ENCODE assay signal across 8 cellular contexts in genomic region chr11:68297812-68298658, GRCh38. TPM values are rescaled to one million over a fixed set of nuclear protein-coding genes. Genes with fewer than 3 reads are reported as not detected.
DNase-seq lines count a peak whose midpoint lies in the region; ATAC-seq and TF ChIP-seq lines count a peak whose summit lies in the region.

No MANE protein-coding gene starts in this region.

- no peak overlapping the region for H3K27ac Mint-ChIP-seq in stimulated activated naive CD8-positive, alpha-beta T cell treated with anti-CD3 and anti-CD28 coated beads, Interleukin-15, amount 100 ng/mL, for 72 hours

- H3K4me2 ChIP-seq in neural cell (ENCODE audit: low read length): no peak overlapping the region

- H4K20me1 ChIP-seq in neural cell (ENCODE audit: insufficient read depth): no peaks in the 10 kb centered on the region

- peak overlapping the region in 3 of 4 donors; percentile 70 to 94 (median 90) for H3K27ac ChIP-seq in Peyer's patch
- no peak overlapping the region for H3K27ac ChIP-seq in neural cell (ENCODE audit: low read length)

- H3K4me3 ChIP-seq in Peyer's patch (peak overlapping the region in 2 of 4 donors; percentile 25 to 35), neural cell (ENCODE audit: low read length) (no peak overlapping the region)

- peak; percentile 51 for ATAC-seq in HG03521 (IDR thresholded peaks at IDR 0.05; ENCODE audit: unreplicated experiment)
- ATAC-seq in stimulated activated naive CD8-positive, alpha-beta T cell treated with anti-CD3 and anti-CD28 coated beads, Interleukin-15, amount 100 ng/mL, for 72 hours: peak; percentile 98
- ATAC-seq in HG03378 (IDR thresholded peaks at IDR 0.05; ENCODE audit: unreplicated experiment): no peak

- H3K27me3 ChIP-seq in Peyer's patch (no peaks in the 10 kb centered on the region), neural cell (ENCODE audit: insufficient read depth, low read depth, low read length) (no peaks in the 10 kb centered on the region)

- H3K4me1 ChIP-seq in Peyer's patch: peaks cover 0 to 34% (median 7%) of the 10 kb centered on the region in 4 donors

- no peaks in the 10 kb centered on the region for H3K9me3 Mint-ChIP-seq in stimulated activated naive CD8-positive, alpha-beta T cell treated with anti-CD3 and anti-CD28 coated beads, Interleukin-15, amount 100 ng/mL, for 72 hours

- TF ChIP-seq CTCF in Peyer's patch (IDR thresholded peaks at IDR 0.05) (peak; percentile 95 to 99 (median 99)), neural cell (IDR thresholded peaks at IDR 0.05; ENCODE audit: poor library complexity, severe bottlenecking) (peak; percentile 78)

- H3K4me1 Mint-ChIP-seq in stimulated activated naive CD8-positive, alpha-beta T cell treated with anti-CD3 and anti-CD28 coated beads, Interleukin-15, amount 100 ng/mL, for 72 hours: peaks cover 9% of the 10 kb centered on the region

- DNase-seq in G401 (ENCODE audit: low spot score) (peak; percentile 58), Peyer's patch (peak; percentile 64 to 94 (median 92)), fibroblast of peridontal ligament (ENCODE audit: extremely low read depth) (peak; percentile 65)
- peak; percentile 84 to 88 for DNase-seq in activated T-cell treated with anti-CD3 and anti-CD28 coated beads, Interleukin-2, amount 50 U/mL, for 48 hours
- DNase-seq in stimulated activated naive CD8-positive, alpha-beta T cell treated with anti-CD3 and anti-CD28 coated beads, Interleukin-15, amount 100 ng/mL, for 72 hours: peak; percentile 76 to 78

- no peak overlapping the region for H2AFZ ChIP-seq in neural cell (ENCODE audit: low read depth, low read length)

- no peaks in the 10 kb centered on the region for H3K9me3 ChIP-seq in Peyer's patch
- H3K9me3 ChIP-seq in neural cell (ENCODE audit: low read length): no peaks in the 10 kb centered on the region

- H3K79me2 ChIP-seq in neural cell (replicated peaks; ENCODE audit: insufficient read depth, low read length): no peaks in the 10 kb centered on the region

- H3F3A ChIP-seq in neural cell (ENCODE audit: insufficient read depth, low read length, poor library complexity, severe bottlenecking): no peaks in the 10 kb centered on the region

- H3K9me2 ChIP-seq in neural cell (ENCODE audit: insufficient read depth, low read length): no peaks in the 10 kb centered on the region

- TF ChIP-seq EP300 in neural cell (conservative IDR thresholded peaks at IDR 0.05; ENCODE audit: poor library complexity, severe bottlenecking): no peak

- no peak overlapping the region for H3K4me3 Mint-ChIP-seq in stimulated activated naive CD8-positive, alpha-beta T cell treated with anti-CD3 and anti-CD28 coated beads, Interleukin-15, amount 100 ng/mL, for 72 hours

- TF ChIP-seq RAD21 in neural cell (conservative IDR thresholded peaks at IDR 0.05): peak; percentile 75

- peaks cover 16% of the 10 kb centered on the region for H3K27me3 Mint-ChIP-seq in stimulated activated naive CD8-positive, alpha-beta T cell treated with anti-CD3 and anti-CD28 coated beads, Interleukin-15, amount 100 ng/mL, for 72 hours

- H3K36me3 ChIP-seq in Peyer's patch: no peaks in the 10 kb centered on the region
- H3K36me3 ChIP-seq in neural cell (ENCODE audit: insufficient read depth, low read length): no peaks in the 10 kb centered on the region

- no peak overlapping the region for H3K9ac ChIP-seq in neural cell (ENCODE audit: low read length)

- in situ Hi-C loops in G401 (cut with HindIII; ENCODE audit: low sequenced_read_pairs): no loop called here

- peak in 1 of 2 donors; percentile 49 for TF ChIP-seq POLR2A in Peyer's patch (IDR thresholded peaks at IDR 0.05)

TF ChIP-seq in neural cell, 6 proteins besides CTCF, POLR2A, EP300 and RAD21:
- no peak for TF ChIP-seq REST (IDR thresholded peaks at IDR 0.05; ENCODE audit: borderline replicate concordance)
- TF ChIP-seq EZH2 (IDR thresholded peaks at IDR 0.05; ENCODE audit: borderline replicate concordance, insufficient read depth, low read length, poor library complexity, severe bottlenecking): no peak
- peak; percentile 74 for TF ChIP-seq SMC3 (conservative IDR thresholded peaks at IDR 0.05; ENCODE audit: poor library complexity)
- no peak for TF ChIP-seq MXI1 (conservative IDR thresholded peaks at IDR 0.05; ENCODE audit: poor library complexity, severe bottlenecking)

RNA-seq across cellular contexts. Expression of gene LRP5, which starts 14.4 kb away (rescaled TPM):
- total RNA-seq in G401 (2014; rRNA removed; shearing (Covaris generic)): 25.5 and 27.8 TPM in 2 replicates
- 100 to 1,000 TPM; 149 to 196 (median 168) TPM for total RNA-seq in Peyer's patch
- 3.0 and 5.3 TPM in 2 replicates for polyA plus RNA-seq in neural cell
- 14.0 and 16.8 TPM in 2 replicates for polyA minus RNA-seq in neural cell

RNA-seq across cellular contexts. Expression of gene C11orf24, which starts 26.3 kb away (rescaled TPM):
- total RNA-seq in G401 (2014; rRNA removed; shearing (Covaris generic)): 15.7 and 17.4 TPM in 2 replicates
- total RNA-seq in Peyer's patch: 100 to 1,000 TPM in 3 of 4 donors, 10 to 100 TPM in 1; 79.2 to 198 (median 183) TPM
- polyA plus RNA-seq in neural cell: 9.6 and 11.8 TPM in 2 replicates
- 16.3 and 20.5 TPM in 2 replicates for polyA minus RNA-seq in neural cell
